Comparison of ENCODE assay signal across 8 cellular contexts in the genomic region with DNA sequence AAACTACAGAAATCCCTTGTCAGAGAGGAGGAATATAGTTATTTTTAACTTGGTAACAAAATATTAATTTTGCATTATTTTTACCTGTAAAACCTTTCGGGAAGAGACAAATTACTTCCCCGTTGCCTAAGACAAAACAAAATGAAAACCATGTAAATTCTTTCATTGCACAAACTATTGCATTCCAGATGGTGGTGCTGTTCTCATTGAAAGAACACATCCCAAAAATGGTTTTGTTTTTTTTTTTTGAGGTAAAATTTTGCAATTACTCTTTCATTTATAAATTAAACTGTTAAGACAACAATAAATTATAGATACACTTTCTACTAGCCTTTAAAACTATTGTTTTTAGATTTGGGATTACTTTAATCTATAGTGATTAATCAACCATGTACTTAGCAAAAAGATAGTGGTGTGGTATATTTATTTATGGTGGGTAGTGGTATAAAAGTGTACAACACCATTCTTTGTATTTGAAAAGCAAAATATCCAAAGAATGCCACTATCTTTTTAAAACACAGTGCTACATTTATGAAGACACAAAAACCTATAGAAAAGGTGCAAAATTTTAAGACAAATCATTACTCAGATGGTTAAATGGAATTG.
DNase-seq lines count a peak whose midpoint lies in the region; ATAC-seq, FAIRE-seq and TF ChIP-seq lines count a peak whose summit lies in the region.

No MANE protein-coding gene starts in this region.

- peaks cover 9% of the 10 kb centered on the region; the same call in 1 of the 2 replicates for H3K36me3 Mint-ChIP-seq in WTC11

- DNase-seq in DMS114 treated with DMSO at 0.1 percent for 48 hours (lab: John Stamatoyannopoulos, UW; ENCODE audit: unreplicated experiment) (peak; percentile 74), WTC11 (ENCODE audit: low spot score) (no peak)
- peak; percentile 10 for DNase-seq in Jurkat, Clone E6-1 (ENCODE audit: low read depth, low spot score)

- no peak overlapping the region for H3K4me3 ChIP-seq in Jurkat, Clone E6-1 (ENCODE audit: low read length)

- peak; percentile 41 for FAIRE-seq in islet of Langerhans (lab: Jason Lieb, UNC)

- no peaks in the 10 kb centered on the region; the same call in 1 of the 2 replicates for H3K27me3 Mint-ChIP-seq in WTC11 (ENCODE audit: low read depth)

- H3K4me1 Mint-ChIP-seq in WTC11: peaks cover 8% of the 10 kb centered on the region

- CTCF ChIA-PET in WTC11 (lab: Charles Lee): no interaction called here

- H3K9me3 Mint-ChIP-seq in WTC11: peaks cover 12% of the 10 kb centered on the region

- no peak overlapping the region for H3K27ac Mint-ChIP-seq in WTC11

- no peak for ATAC-seq in WTC11
- ATAC-seq in HG02623 (IDR thresholded peaks at IDR 0.05; ENCODE audit: unreplicated experiment): no peak
- no peak for ATAC-seq in HG02798 (IDR thresholded peaks at IDR 0.05; ENCODE audit: poor library complexity, unreplicated experiment)
- ATAC-seq in GM21423 (IDR thresholded peaks at IDR 0.05; ENCODE audit: unreplicated experiment): no peak
- ATAC-seq in HG03520 (IDR thresholded peaks at IDR 0.05; ENCODE audit: unreplicated experiment): no peak

- TF ChIP-seq CTCF in WTC11 (IDR thresholded peaks at IDR 0.05): peak; percentile 36; the same call in 1 of the 2 replicates

- POLR2A ChIA-PET in WTC11 (lab: Charles Lee): no interaction called here

- no peak overlapping the region for H3K4me3 Mint-ChIP-seq in WTC11

TF ChIP-seq in WTC11, 78 proteins besides CTCF, POLR2A, EP300 and RAD21:
- TF ChIP-seq, protein P1, sequence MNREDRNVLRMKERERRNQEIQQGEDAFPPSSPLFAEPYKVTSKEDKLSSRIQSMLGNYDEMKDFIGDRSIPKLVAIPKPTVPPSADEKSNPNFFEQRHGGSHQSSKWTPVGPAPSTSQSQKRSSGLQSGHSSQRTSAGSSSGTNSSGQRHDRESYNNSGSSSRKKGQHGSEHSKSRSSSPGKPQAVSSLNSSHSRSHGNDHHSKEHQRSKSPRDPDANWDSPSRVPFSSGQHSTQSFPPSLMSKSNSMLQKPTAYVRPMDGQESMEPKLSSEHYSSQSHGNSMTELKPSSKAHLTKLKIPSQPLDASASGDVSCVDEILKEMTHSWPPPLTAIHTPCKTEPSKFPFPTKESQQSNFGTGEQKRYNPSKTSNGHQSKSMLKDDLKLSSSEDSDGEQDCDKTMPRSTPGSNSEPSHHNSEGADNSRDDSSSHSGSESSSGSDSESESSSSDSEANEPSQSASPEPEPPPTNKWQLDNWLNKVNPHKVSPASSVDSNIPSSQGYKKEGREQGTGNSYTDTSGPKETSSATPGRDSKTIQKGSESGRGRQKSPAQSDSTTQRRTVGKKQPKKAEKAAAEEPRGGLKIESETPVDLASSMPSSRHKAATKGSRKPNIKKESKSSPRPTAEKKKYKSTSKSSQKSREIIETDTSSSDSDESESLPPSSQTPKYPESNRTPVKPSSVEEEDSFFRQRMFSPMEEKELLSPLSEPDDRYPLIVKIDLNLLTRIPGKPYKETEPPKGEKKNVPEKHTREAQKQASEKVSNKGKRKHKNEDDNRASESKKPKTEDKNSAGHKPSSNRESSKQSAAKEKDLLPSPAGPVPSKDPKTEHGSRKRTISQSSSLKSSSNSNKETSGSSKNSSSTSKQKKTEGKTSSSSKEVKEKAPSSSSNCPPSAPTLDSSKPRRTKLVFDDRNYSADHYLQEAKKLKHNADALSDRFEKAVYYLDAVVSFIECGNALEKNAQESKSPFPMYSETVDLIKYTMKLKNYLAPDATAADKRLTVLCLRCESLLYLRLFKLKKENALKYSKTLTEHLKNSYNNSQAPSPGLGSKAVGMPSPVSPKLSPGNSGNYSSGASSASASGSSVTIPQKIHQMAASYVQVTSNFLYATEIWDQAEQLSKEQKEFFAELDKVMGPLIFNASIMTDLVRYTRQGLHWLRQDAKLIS (CRISPR knock-in tag; IDR thresholded peaks at IDR 0.05; ENCODE audit: borderline replicate concordance): no peak
- TF ChIP-seq IRF2 (CRISPR knock-in tag; IDR thresholded peaks at IDR 0.05; ENCODE audit: borderline replicate concordance, low read depth) (no peak), CBFB (CRISPR knock-in tag; IDR thresholded peaks at IDR 0.05; ENCODE audit: low read depth) (no peak), ESRRA (CRISPR knock-in tag; IDR thresholded peaks at IDR 0.05; ENCODE audit: borderline replicate concordance) (no peak), HMGA2 (CRISPR knock-in tag; IDR thresholded peaks at IDR 0.05) (no peak), TEAD1 (CRISPR knock-in tag; IDR thresholded peaks at IDR 0.05) (no peak), GTF2I (CRISPR knock-in tag; conservative IDR thresholded peaks at IDR 0.05) (no peak), ELF4 (CRISPR knock-in tag; IDR thresholded peaks at IDR 0.05; ENCODE audit: low read depth) (no peak)
- TF ChIP-seq, protein P2, sequence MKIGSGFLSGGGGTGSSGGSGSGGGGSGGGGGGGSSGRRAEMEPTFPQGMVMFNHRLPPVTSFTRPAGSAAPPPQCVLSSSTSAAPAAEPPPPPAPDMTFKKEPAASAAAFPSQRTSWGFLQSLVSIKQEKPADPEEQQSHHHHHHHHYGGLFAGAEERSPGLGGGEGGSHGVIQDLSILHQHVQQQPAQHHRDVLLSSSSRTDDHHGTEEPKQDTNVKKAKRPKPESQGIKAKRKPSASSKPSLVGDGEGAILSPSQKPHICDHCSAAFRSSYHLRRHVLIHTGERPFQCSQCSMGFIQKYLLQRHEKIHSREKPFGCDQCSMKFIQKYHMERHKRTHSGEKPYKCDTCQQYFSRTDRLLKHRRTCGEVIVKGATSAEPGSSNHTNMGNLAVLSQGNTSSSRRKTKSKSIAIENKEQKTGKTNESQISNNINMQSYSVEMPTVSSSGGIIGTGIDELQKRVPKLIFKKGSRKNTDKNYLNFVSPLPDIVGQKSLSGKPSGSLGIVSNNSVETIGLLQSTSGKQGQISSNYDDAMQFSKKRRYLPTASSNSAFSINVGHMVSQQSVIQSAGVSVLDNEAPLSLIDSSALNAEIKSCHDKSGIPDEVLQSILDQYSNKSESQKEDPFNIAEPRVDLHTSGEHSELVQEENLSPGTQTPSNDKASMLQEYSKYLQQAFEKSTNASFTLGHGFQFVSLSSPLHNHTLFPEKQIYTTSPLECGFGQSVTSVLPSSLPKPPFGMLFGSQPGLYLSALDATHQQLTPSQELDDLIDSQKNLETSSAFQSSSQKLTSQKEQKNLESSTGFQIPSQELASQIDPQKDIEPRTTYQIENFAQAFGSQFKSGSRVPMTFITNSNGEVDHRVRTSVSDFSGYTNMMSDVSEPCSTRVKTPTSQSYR (CRISPR knock-in tag; IDR thresholded peaks at IDR 0.05): no peak
- TF ChIP-seq, protein P3, sequence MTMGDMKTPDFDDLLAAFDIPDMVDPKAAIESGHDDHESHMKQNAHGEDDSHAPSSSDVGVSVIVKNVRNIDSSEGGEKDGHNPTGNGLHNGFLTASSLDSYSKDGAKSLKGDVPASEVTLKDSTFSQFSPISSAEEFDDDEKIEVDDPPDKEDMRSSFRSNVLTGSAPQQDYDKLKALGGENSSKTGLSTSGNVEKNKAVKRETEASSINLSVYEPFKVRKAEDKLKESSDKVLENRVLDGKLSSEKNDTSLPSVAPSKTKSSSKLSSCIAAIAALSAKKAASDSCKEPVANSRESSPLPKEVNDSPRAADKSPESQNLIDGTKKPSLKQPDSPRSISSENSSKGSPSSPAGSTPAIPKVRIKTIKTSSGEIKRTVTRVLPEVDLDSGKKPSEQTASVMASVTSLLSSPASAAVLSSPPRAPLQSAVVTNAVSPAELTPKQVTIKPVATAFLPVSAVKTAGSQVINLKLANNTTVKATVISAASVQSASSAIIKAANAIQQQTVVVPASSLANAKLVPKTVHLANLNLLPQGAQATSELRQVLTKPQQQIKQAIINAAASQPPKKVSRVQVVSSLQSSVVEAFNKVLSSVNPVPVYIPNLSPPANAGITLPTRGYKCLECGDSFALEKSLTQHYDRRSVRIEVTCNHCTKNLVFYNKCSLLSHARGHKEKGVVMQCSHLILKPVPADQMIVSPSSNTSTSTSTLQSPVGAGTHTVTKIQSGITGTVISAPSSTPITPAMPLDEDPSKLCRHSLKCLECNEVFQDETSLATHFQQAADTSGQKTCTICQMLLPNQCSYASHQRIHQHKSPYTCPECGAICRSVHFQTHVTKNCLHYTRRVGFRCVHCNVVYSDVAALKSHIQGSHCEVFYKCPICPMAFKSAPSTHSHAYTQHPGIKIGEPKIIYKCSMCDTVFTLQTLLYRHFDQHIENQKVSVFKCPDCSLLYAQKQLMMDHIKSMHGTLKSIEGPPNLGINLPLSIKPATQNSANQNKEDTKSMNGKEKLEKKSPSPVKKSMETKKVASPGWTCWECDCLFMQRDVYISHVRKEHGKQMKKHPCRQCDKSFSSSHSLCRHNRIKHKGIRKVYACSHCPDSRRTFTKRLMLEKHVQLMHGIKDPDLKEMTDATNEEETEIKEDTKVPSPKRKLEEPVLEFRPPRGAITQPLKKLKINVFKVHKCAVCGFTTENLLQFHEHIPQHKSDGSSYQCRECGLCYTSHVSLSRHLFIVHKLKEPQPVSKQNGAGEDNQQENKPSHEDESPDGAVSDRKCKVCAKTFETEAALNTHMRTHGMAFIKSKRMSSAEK (CRISPR knock-in tag; IDR thresholded peaks at IDR 0.05; ENCODE audit: borderline replicate concordance): no peak
- TF ChIP-seq, protein P4, sequence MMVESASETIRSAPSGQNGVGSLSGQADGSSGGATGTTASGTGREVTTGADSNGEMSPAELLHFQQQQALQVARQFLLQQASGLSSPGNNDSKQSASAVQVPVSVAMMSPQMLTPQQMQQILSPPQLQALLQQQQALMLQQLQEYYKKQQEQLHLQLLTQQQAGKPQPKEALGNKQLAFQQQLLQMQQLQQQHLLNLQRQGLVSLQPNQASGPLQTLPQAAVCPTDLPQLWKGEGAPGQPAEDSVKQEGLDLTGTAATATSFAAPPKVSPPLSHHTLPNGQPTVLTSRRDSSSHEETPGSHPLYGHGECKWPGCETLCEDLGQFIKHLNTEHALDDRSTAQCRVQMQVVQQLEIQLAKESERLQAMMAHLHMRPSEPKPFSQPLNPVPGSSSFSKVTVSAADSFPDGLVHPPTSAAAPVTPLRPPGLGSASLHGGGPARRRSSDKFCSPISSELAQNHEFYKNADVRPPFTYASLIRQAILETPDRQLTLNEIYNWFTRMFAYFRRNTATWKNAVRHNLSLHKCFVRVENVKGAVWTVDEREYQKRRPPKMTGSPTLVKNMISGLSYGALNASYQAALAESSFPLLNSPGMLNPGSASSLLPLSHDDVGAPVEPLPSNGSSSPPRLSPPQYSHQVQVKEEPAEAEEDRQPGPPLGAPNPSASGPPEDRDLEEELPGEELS (CRISPR knock-in tag; IDR thresholded peaks at IDR 0.05): no peak
- TF ChIP-seq, protein P5, sequence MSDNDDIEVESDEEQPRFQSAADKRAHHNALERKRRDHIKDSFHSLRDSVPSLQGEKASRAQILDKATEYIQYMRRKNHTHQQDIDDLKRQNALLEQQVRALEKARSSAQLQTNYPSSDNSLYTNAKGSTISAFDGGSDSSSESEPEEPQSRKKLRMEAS (CRISPR knock-in tag; IDR thresholded peaks at IDR 0.05): no peak
